Comparison of ENCODE assay signal across 10 cellular contexts in genomic region chr13:110444226-110444653, GRCh38.
A peak's percentile ranks its signal among the peaks of the same experiment; 100 is the strongest.
DNase-seq lines count a peak whose midpoint lies in the region; ATAC-seq and TF ChIP-seq lines count a peak whose summit lies in the region.
"Had no signal": no experiment of that assay in that cellular context is flagged by ENCODE, and none has a peak within 500 bp of the region (broad histone marks: within the 10 kb centered on the region; RNA-seq: fewer than 3 reads in every experiment).

No MANE protein-coding gene starts in this region.

- in situ Hi-C loops in astrocyte of the cerebellum (cut with HindIII; ENCODE audit: low sequenced_read_pairs): no loop called here

- H3K4me1 Mint-ChIP-seq in progenitor cell of endocrine pancreas (ENCODE audit: low read depth): peaks cover 16% of the 10 kb centered on the region

- H3K36me3 Mint-ChIP-seq in progenitor cell of endocrine pancreas (ENCODE audit: insufficient read depth): peaks cover 15% of the 10 kb centered on the region
- H3K36me3 Mint-ChIP-seq: activated naive CD8-positive, alpha-beta T cell; naive B cell had no signal

- H3K4me3 ChIP-seq in astrocyte of the cerebellum (ENCODE audit: low read depth, low read length): no peak overlapping the region

- DNase-seq in astrocyte of the cerebellum (ENCODE audit: low read depth) (no peak), sciatic nerve (ENCODE audit: low spot score) (no peak), midbrain (lab: John Stamatoyannopoulos, UW) (no peak), hypothalamus (lab: John Stamatoyannopoulos, UW) (no peak), progenitor cell of endocrine pancreas (ENCODE audit: low spot score, unreplicated experiment) (no peak)
- DNase-seq in activated CD4-positive, alpha-beta T cell treated with anti-CD3 and anti-CD28 coated beads for 1 hour: no peak
- DNase-seq: naive B cell had no signal

- H3K9me3 Mint-ChIP-seq in progenitor cell of endocrine pancreas (ENCODE audit: low read depth): no peaks in the 10 kb centered on the region

- peak; percentile 46 for TF ChIP-seq CTCF in astrocyte of the cerebellum (IDR thresholded peaks at IDR 0.05; ENCODE audit: low read depth, low read length, missing control alignments)
- TF ChIP-seq CTCF in progenitor cell of endocrine pancreas (IDR thresholded peaks at IDR 0.05; ENCODE audit: unreplicated experiment): no peak

- no peak overlapping the region for H3K27ac Mint-ChIP-seq in progenitor cell of endocrine pancreas
- H3K27ac Mint-ChIP-seq: activated naive CD8-positive, alpha-beta T cell; naive B cell had no signal

- ATAC-seq in GM18511 (IDR thresholded peaks at IDR 0.05; ENCODE audit: unreplicated experiment) (peak; percentile 66), HG03045 (IDR thresholded peaks at IDR 0.05; ENCODE audit: unreplicated experiment) (peak; percentile 45), sciatic nerve (peak; percentile 39)

- no peak overlapping the region for H3K4me3 Mint-ChIP-seq in progenitor cell of endocrine pancreas (ENCODE audit: low read depth)
- H3K4me3 Mint-ChIP-seq: activated naive CD8-positive, alpha-beta T cell; naive B cell had no signal

- H3K27me3 Mint-ChIP-seq in progenitor cell of endocrine pancreas: no peaks in the 10 kb centered on the region

- intact Hi-C loops in sciatic nerve (cut with DNase I): no loop called here
